ENCODE assay signal across 1 cellular context in the genomic region with DNA sequence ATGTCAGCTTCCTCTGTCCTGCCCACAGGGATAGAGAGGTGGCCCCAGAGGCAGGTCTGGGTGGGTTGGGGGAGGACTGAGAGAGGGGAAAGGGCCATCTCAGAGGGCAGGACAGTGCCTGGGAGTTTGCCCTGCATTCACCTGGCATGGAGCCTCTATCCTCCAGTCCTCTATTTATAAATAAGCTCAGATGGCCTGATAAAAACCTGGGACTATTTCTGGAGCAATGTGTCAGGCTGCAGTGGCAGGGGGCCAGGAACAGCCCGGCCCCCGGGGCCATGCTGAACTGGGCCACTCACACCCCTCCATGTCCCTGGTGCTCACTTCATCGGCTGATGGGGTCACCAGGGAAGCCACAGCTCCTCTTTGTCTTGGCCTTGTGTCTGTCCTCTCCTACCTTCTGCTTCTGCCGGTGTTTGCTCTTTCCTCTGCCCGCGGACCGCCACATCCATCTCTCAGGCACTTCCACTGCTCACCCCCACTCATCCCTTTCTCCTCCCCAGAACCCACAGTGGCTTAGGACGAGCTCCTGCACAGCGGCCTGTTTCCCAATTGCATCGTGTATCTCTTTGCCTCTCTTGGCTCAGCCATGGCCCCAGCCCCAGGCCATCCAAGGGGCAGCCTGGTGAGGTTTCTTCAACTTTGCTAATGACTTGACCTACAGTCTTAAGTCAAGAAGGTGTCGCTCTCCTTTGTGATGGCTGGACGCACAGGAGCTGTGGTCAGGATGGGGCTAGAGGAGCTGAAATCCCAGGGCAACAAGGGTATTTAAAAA.
A peak's percentile ranks its signal among the peaks of the same experiment; 100 is the strongest.
TF ChIP-seq lines count a peak whose summit lies in the region.

No MANE protein-coding gene starts in this region.

TF ChIP-seq in liver, 16 proteins besides CTCF, POLR2A, EP300 and RAD21 (continued from another document):
- TF ChIP-seq, protein P1, sequence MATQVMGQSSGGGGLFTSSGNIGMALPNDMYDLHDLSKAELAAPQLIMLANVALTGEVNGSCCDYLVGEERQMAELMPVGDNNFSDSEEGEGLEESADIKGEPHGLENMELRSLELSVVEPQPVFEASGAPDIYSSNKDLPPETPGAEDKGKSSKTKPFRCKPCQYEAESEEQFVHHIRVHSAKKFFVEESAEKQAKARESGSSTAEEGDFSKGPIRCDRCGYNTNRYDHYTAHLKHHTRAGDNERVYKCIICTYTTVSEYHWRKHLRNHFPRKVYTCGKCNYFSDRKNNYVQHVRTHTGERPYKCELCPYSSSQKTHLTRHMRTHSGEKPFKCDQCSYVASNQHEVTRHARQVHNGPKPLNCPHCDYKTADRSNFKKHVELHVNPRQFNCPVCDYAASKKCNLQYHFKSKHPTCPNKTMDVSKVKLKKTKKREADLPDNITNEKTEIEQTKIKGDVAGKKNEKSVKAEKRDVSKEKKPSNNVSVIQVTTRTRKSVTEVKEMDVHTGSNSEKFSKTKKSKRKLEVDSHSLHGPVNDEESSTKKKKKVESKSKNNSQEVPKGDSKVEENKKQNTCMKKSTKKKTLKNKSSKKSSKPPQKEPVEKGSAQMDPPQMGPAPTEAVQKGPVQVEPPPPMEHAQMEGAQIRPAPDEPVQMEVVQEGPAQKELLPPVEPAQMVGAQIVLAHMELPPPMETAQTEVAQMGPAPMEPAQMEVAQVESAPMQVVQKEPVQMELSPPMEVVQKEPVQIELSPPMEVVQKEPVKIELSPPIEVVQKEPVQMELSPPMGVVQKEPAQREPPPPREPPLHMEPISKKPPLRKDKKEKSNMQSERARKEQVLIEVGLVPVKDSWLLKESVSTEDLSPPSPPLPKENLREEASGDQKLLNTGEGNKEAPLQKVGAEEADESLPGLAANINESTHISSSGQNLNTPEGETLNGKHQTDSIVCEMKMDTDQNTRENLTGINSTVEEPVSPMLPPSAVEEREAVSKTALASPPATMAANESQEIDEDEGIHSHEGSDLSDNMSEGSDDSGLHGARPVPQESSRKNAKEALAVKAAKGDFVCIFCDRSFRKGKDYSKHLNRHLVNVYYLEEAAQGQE (IDR thresholded peaks at IDR 0.05), result peak; percentile 70
- TF ChIP-seq FOXA1 (IDR thresholded peaks at IDR 0.05) (no peak), GABPA (IDR thresholded peaks at IDR 0.05 in 1 of 2, conservative IDR thresholded peaks at IDR 0.05 in 1 of 2) (no peak), TAF1 (conservative IDR thresholded peaks at IDR 0.05) (no peak), RXRA (IDR thresholded peaks at IDR 0.05) (peak; percentile 82 to 91), SP1 (IDR thresholded peaks at IDR 0.05) (peak; percentile 78), NR2F2 (IDR thresholded peaks at IDR 0.05) (peak; percentile 20), EGR1 (IDR thresholded peaks at IDR 0.05; ENCODE audit: low read depth in 2 of 2) (peak in 1 of 2 donors; percentile 22), HNF4A (conservative IDR thresholded peaks at IDR 0.05) (peak; percentile 68 to 76), JUND (IDR thresholded peaks at IDR 0.05) (peak; percentile 47 to 70), YY1 (IDR thresholded peaks at IDR 0.05) (peak; percentile 82)
- TF ChIP-seq, protein P2, sequence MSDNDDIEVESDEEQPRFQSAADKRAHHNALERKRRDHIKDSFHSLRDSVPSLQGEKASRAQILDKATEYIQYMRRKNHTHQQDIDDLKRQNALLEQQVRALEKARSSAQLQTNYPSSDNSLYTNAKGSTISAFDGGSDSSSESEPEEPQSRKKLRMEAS (IDR thresholded peaks at IDR 0.05), result peak; percentile 79
- TF ChIP-seq, protein P3, sequence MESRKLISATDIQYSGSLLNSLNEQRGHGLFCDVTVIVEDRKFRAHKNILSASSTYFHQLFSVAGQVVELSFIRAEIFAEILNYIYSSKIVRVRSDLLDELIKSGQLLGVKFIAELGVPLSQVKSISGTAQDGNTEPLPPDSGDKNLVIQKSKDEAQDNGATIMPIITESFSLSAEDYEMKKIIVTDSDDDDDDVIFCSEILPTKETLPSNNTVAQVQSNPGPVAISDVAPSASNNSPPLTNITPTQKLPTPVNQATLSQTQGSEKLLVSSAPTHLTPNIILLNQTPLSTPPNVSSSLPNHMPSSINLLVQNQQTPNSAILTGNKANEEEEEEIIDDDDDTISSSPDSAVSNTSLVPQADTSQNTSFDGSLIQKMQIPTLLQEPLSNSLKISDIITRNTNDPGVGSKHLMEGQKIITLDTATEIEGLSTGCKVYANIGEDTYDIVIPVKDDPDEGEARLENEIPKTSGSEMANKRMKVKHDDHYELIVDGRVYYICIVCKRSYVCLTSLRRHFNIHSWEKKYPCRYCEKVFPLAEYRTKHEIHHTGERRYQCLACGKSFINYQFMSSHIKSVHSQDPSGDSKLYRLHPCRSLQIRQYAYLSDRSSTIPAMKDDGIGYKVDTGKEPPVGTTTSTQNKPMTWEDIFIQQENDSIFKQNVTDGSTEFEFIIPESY (IDR thresholded peaks at IDR 0.05), result no peak
